8 cellular contexts compared by ENCODE assay signal in the genomic region with DNA sequence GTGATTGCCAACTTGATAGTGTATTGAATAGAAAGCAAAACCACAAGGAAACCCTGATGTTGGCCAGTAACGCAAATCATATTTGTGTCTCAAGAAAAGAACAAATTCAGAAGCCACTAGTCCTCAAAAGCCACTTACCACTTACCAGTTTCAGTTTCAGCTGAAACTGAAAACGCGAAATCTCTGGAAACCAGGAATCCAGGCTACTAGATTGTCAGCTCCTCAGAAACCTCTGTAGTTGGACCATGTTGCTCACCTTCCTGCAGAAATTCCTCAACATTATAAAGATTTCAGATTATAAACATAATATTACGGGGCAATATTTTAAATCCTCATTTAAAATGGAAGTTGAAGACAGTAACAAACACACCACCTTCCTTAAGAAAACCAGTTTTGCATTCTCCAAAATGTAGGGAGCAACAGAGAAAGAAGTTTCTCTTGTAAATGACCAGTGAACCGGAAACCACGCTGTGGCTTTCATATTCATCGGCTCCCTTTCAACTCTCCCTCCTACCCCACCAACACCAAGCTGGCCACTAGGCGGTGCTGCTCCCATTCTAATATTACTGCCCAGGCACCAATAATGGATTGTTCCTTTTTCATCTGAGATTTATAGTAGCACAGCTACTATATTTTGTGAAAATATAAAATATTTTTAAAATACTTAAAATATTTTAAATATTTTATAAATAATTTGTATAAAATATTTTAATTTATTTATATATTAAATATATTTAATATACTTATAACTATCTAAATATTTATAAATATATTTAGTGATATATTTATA. TPM values are rescaled to one million over a fixed set of nuclear protein-coding genes. Genes with fewer than 3 reads are reported as not detected.
DNase-seq lines count a peak whose midpoint lies in the region; ATAC-seq and TF ChIP-seq lines count a peak whose summit lies in the region.

No MANE protein-coding gene starts in this region.

- ATAC-seq in GM21723 (IDR thresholded peaks at IDR 0.05; ENCODE audit: unreplicated experiment) (peak; percentile 67), Panc1 (peak; percentile 99), natural killer cell (peak; percentile 95 to 100 (median 98))
- ATAC-seq in activated T-cell treated with anti-CD3 and anti-CD28 coated beads, Interleukin-2, amount 50 U/mL, for 72 hours (replicated peaks in 1 of 2) = peak; percentile 54 to 68

- no peaks in the 10 kb centered on the region for H3K36me3 Mint-ChIP-seq in activated T-cell treated with anti-CD3 and anti-CD28 coated beads, Interleukin-2, amount 50 U/mL, for 72 hours (ENCODE audit: insufficient read depth in 2 of 2)
- H3K36me3 Mint-ChIP-seq in natural killer cell = no peaks in the 10 kb centered on the region

- intact Hi-C loops in Panc1 (cut with micrococcal nuclease; ENCODE audit: unreplicated experiment) (loop anchor here (1.0 to 5.0 kb wide), 3 partner anchors 208 to 434 kb away; partner anchors contain the start of genes AP3S1 and ATG12), natural killer cell (cut with micrococcal nuclease) (loop anchor here (1.0 kb wide), 2 partner anchors 205 to 434 kb away; no protein-coding TSS in a partner anchor)

- TF ChIP-seq CTCF in Panc1 (IDR thresholded peaks at IDR 0.05) (peak; percentile 89), fibroblast of pulmonary artery (IDR thresholded peaks at IDR 0.05; ENCODE audit: low read length, missing control alignments) (peak; percentile 98), natural killer cell (IDR thresholded peaks at IDR 0.05) (peak; percentile 99)

- H3K27me3 ChIP-seq in Panc1 (ENCODE audit: control insufficient read depth, insufficient read depth, low read length) = peaks cover 10% of the 10 kb centered on the region; the same call in 1 of the 2 replicates

- peak overlapping the region; percentile 8; the same call in 1 of the 2 replicates for H3K27ac ChIP-seq in Panc1 (ENCODE audit: low read length)

- POLR2A ChIA-PET in Panc1 (lab: Charles Lee) = interaction anchor here (0.6 kb wide), 1 partner anchor 131 kb away, joined by 3 read pairs; no protein-coding TSS in a partner anchor

- peak overlapping the region; percentile 35 to 40 for H3K4me3 ChIP-seq in Panc1 (ENCODE audit: low read depth in 2 of 2, low read length in 2 of 2)
- peak overlapping the region; percentile 42 for H3K4me3 ChIP-seq in fibroblast of pulmonary artery (replicated peaks; ENCODE audit: low read depth, low read length)

- peaks cover 42% of the 10 kb centered on the region for H3K4me1 Mint-ChIP-seq in activated T-cell treated with anti-CD3 and anti-CD28 coated beads, Interleukin-2, amount 50 U/mL, for 72 hours (ENCODE audit: low read depth)
- H3K4me1 Mint-ChIP-seq in natural killer cell = peaks cover 0 to 8% of the 10 kb centered on the region in 2 donors

- H3K36me3 ChIP-seq in Panc1 (ENCODE audit: control insufficient read depth, insufficient read depth, low read length) = no peaks in the 10 kb centered on the region

- CTCF ChIA-PET in Panc1 (lab: Charles Lee) = no interaction called here

- BruUV-seq in Panc1 (replicated peaks; lab: Mats Ljungman, UMichigan) = no TSS peak

- DNase-seq in DMS79 (lab: John Stamatoyannopoulos, UW) (peak; percentile 20), KG1 (lab: John Stamatoyannopoulos, UW) (peak; percentile 42), Panc1 (ENCODE audit: low read depth, low spot score) (peak; percentile 56), fibroblast of pulmonary artery (ENCODE audit: low read depth) (peak; percentile 85), natural killer cell (peak; percentile 75)
- peak; percentile 84 for DNase-seq in activated T-cell treated with anti-CD3 and anti-CD28 coated beads, Interleukin-2, amount 50 U/mL, for 72 hours
- DNase-seq in stimulated activated naive CD4-positive, alpha-beta T cell (lab: John Stamatoyannopoulos, UW) = peak; percentile 32 to 72 (median 67)

- in situ Hi-C loops in Panc1 (cut with HindIII; ENCODE audit: low pct_unique_long_range_greater_than_20kb, low sequenced_read_pairs) = no loop called here

- no peaks in the 10 kb centered on the region for H3K9me3 Mint-ChIP-seq in activated T-cell treated with anti-CD3 and anti-CD28 coated beads, Interleukin-2, amount 50 U/mL, for 72 hours
- no peaks in the 10 kb centered on the region for H3K9me3 Mint-ChIP-seq in natural killer cell

- no peaks in the 10 kb centered on the region for H3K9me3 ChIP-seq in Panc1 (ENCODE audit: control insufficient read depth, insufficient read depth, low read depth, low read length)

- no peak overlapping the region for H3K27ac Mint-ChIP-seq in activated T-cell treated with anti-CD3 and anti-CD28 coated beads, Interleukin-2, amount 50 U/mL, for 72 hours
- peak overlapping the region; percentile 67 to 81 for H3K27ac Mint-ChIP-seq in natural killer cell

- H3K4me3 Mint-ChIP-seq in activated T-cell treated with anti-CD3 and anti-CD28 coated beads, Interleukin-2, amount 50 U/mL, for 72 hours = peak overlapping the region; percentile 36 to 69
- H3K4me3 Mint-ChIP-seq in natural killer cell = peak overlapping the region; percentile 84

- no peaks in the 10 kb centered on the region; the same call in none of the 2 replicates for H3K4me1 ChIP-seq in Panc1 (ENCODE audit: control insufficient read depth, insufficient read depth, low read length)

- H3K27me3 Mint-ChIP-seq in activated T-cell treated with anti-CD3 and anti-CD28 coated beads, Interleukin-2, amount 50 U/mL, for 72 hours (ENCODE audit: low read depth) = peaks cover 64% of the 10 kb centered on the region
- peaks cover 2 to 25% of the 10 kb centered on the region in 2 donors for H3K27me3 Mint-ChIP-seq in natural killer cell (ENCODE audit: low read depth in 2 of 2)

RNA-seq across cellular contexts. Expression of gene TMED7, which starts 8.7 kb away (rescaled TPM):
- total RNA-seq in Panc1 (2021; ENCODE audit: unreplicated experiment) (113 TPM), natural killer cell (10 to 100 TPM; 40.6 to 48.8 (median 48.1) TPM)
- polyA plus RNA-seq in Panc1 (2012; ENCODE audit: insufficient read length) = 65.0 TPM
- 10 to 100 TPM; 31.5 to 46.9 TPM for total RNA-seq in activated T-cell treated with anti-CD3 and anti-CD28 coated beads, Interleukin-2, amount 50 U/mL, for 72 hours

RNA-seq across cellular contexts. Expression of gene TICAM2, which starts 32.3 kb away (rescaled TPM):
- total RNA-seq in Panc1 (2021; ENCODE audit: unreplicated experiment) = 1.6 TPM
- not detected for polyA plus RNA-seq in Panc1 (2012; ENCODE audit: insufficient read length)
- 1 to 10 TPM in 1 of 2 donors, under 1 TPM in 1; 0.77 to 2.1 TPM for total RNA-seq in activated T-cell treated with anti-CD3 and anti-CD28 coated beads, Interleukin-2, amount 50 U/mL, for 72 hours
- 1 to 10 TPM in 2 of 3 donors, under 1 TPM in 1; 0.61 to 1.4 (median 1.3) TPM for total RNA-seq in natural killer cell

Comparison
In these comparisons a context has a peak if more than half of its experiments do, and no peak if none do; other contexts are left out.
1. Peak in every context shown above with its lines: DNase-seq, ATAC-seq, H3K4me3 ChIP-seq and H3K27ac ChIP-seq.
2. DNase-seq: peak in every context shown above with its lines; median percentile 85 in fibroblast of pulmonary artery; 84 in activated T-cell treated with anti-CD3 and anti-CD28 coated beads, Interleukin-2, amount 50 U/mL, for 72 hours; 75 in natural killer cell; 67 in stimulated activated naive CD4-positive, alpha-beta T cell; 56 in Panc1; 42 in KG1; 20 in DMS79.